9 cellular contexts compared by ENCODE assay signal in the genomic region with DNA sequence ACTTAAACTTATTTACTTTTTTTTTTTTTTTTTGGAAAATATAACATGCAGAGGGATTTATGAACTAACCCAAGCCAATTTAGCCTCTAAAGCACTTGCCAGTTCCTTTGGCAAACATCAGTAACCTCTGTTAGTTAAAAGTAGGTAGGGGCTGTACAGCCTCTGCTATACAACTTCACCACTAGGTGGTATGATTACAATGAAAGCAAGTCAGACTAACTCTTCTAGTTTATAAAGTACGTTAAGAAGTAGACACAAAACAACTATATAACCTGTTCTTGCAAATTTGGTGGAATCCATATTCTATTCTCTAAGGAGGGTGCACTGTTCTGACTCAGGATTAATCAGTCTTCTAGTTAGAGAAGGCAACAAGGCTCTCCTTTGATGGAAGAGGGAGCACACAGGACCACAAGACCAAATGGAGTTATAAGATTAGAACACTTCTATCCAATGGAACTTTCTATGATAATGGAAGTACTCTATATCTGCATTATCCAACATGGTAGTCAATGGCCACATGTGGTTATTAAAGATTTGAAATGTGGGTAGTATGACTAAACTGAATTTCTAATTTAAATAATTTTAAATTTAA. TPM values are rescaled to one million over a fixed set of nuclear protein-coding genes. Genes with fewer than 3 reads are reported as not detected.
DNase-seq lines count a peak whose midpoint lies in the region; ATAC-seq and FAIRE-seq lines count a peak whose summit lies in the region.
"Had no signal": no experiment of that assay in that cellular context is flagged by ENCODE, and none has a peak within 500 bp of the region (broad histone marks: within the 10 kb centered on the region; RNA-seq: fewer than 3 reads in every experiment).

No MANE protein-coding gene starts in this region.

- no peak for FAIRE-seq in HTR-8/SVneo (lab: Jason Lieb, UNC)

- ATAC-seq in GM21526 (IDR thresholded peaks at IDR 0.05; ENCODE audit: low FRiP score, unreplicated experiment), result peak; percentile 88
- ATAC-seq in T-helper 17 cell, result peak; percentile 75
- ATAC-seq in stimulated activated naive CD8-positive, alpha-beta T cell treated with anti-CD3 and anti-CD28 coated beads, Interleukin-15, amount 100 ng/mL, for 72 hours, result peak; percentile 78

- no peaks in the 10 kb centered on the region for H3K4me1 Mint-ChIP-seq in T-helper 17 cell
- peaks cover 14% of the 10 kb centered on the region for H3K4me1 Mint-ChIP-seq in stimulated activated naive CD8-positive, alpha-beta T cell treated with anti-CD3 and anti-CD28 coated beads, Interleukin-15, amount 100 ng/mL, for 72 hours

- no peaks in the 10 kb centered on the region for H3K9me3 Mint-ChIP-seq in stimulated activated naive CD8-positive, alpha-beta T cell treated with anti-CD3 and anti-CD28 coated beads, Interleukin-15, amount 100 ng/mL, for 72 hours

- no peak overlapping the region for H3K4me3 Mint-ChIP-seq in T-helper 17 cell
- no peak overlapping the region for H3K4me3 Mint-ChIP-seq in stimulated activated naive CD8-positive, alpha-beta T cell treated with anti-CD3 and anti-CD28 coated beads, Interleukin-15, amount 100 ng/mL, for 72 hours

- peaks cover 8% of the 10 kb centered on the region for H3K36me3 Mint-ChIP-seq in T-helper 17 cell (ENCODE audit: low read depth)

- DNase-seq in NCI-H82 (lab: John Stamatoyannopoulos, UW), result peak; percentile 23
- no peak for DNase-seq in NCI-H82 treated with DMSO at 0.1 percent for 48 hours (lab: John Stamatoyannopoulos, UW; ENCODE audit: unreplicated experiment)
- DNase-seq in HTR-8/SVneo (ENCODE audit: insufficient read length, low spot score), result peak; percentile 11
- no peak for DNase-seq in T-helper 17 cell
- DNase-seq in foreskin melanocyte, result peak; percentile 18
- DNase-seq in stimulated activated naive CD8-positive, alpha-beta T cell treated with anti-CD3 and anti-CD28 coated beads, Interleukin-15, amount 100 ng/mL, for 72 hours, result no peak
- DNase-seq in NK-92 (lab: John Stamatoyannopoulos, UW; ENCODE audit: unreplicated experiment), result no peak

- no peak overlapping the region for H3K27ac Mint-ChIP-seq in T-helper 17 cell
- H3K27ac Mint-ChIP-seq in stimulated activated naive CD8-positive, alpha-beta T cell treated with anti-CD3 and anti-CD28 coated beads, Interleukin-15, amount 100 ng/mL, for 72 hours, result no peak overlapping the region

- no peaks in the 10 kb centered on the region for H3K9me3 ChIP-seq in T-helper 17 cell (ENCODE audit: control insufficient read depth, low read length, poor library complexity, severe bottlenecking)

- no peaks in the 10 kb centered on the region for H3K27me3 Mint-ChIP-seq in T-helper 17 cell
- no peaks in the 10 kb centered on the region for H3K27me3 Mint-ChIP-seq in stimulated activated naive CD8-positive, alpha-beta T cell treated with anti-CD3 and anti-CD28 coated beads, Interleukin-15, amount 100 ng/mL, for 72 hours

RNA-seq across cellular contexts. Expression of gene AIMP1, which starts 12.8 kb away (rescaled TPM):
- 10 to 100 TPM; 41.2 to 51.6 TPM for total RNA-seq in T-helper 17 cell

RNA-seq across cellular contexts. Expression of gene TBCK, which starts 13.1 kb away (rescaled TPM):
- 10 to 100 TPM; 41.6 to 43.2 TPM for total RNA-seq in T-helper 17 cell

RNA-seq across cellular contexts. Expression of gene GIMD1, which starts 39.5 kb away (rescaled TPM):
- not detected for total RNA-seq in T-helper 17 cell
- total RNA-seq: Daoy had no signal

Comparison
In these comparisons a context has a peak if more than half of its experiments do, and no peak if none do; other contexts are left out.
1. DNase-seq: peak in NCI-H82 (single experiment), HTR-8/SVneo (single experiment) and foreskin melanocyte (single experiment); none in NCI-H82 treated with DMSO at 0.1 percent for 48 hours (single experiment), T-helper 17 cell (0 of 3), stimulated activated naive CD8-positive, alpha-beta T cell treated with anti-CD3 and anti-CD28 coated beads, Interleukin-15, amount 100 ng/mL, for 72 hours (0 of 2) and NK-92 (single experiment).
2. Peak in every context shown above with its lines, with median percentiles within 50 percentile points of each other: ATAC-seq.